12 cellular contexts compared by ENCODE assay signal in the genomic region with DNA sequence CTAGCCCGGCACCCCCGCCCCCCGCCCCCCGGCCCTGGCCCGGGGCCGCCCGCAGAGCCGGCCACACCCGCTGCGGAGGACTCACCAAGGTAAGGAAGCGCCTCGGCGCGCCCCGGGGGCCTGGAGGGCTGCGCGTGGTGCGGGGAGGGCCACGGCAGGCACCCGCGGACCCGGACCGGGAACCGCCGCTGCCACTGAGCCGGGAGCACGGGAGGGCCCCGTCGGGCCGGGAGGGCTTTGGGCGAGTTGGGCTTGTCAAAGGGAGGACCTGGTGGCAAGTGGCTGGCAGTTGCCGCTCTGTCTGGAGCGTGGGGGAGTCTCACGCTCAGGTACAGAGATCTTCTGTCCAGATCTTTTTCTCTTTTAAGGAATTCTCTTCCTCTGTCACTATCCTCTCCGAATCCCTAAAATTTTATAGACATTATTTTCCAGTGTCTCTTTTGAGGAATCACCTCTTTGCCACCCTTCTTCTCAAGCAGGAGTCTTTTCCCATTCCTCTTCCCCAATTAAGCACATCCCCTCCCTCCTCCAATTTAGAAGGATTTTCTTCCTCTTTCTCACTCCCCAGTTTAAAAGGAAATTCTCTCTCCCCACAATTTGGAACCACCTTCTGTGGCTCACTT. TPM values are rescaled to one million over a fixed set of nuclear protein-coding genes. Genes with fewer than 3 reads are reported as not detected.
A peak's percentile ranks its signal among the peaks of the same experiment; 100 is the strongest.
DNase-seq lines count a peak whose midpoint lies in the region; ATAC-seq, FAIRE-seq and TF ChIP-seq lines count a peak whose summit lies in the region.
"Had no signal": no experiment of that assay in that cellular context is flagged by ENCODE, and none has a peak within 500 bp of the region (broad histone marks: within the 10 kb centered on the region; RNA-seq: fewer than 3 reads in every experiment).

No MANE protein-coding gene starts in this region.

- no peak for FAIRE-seq in GM12891 (lab: Jason Lieb, UNC)

- peaks cover 2% of the 10 kb centered on the region for H3K79me1 ChIP-seq in neuronal stem cell (ENCODE audit: low read depth, low read length)

- no peak overlapping the region for H3K4ac ChIP-seq in neuronal stem cell (ENCODE audit: low read length)

- H3K23ac ChIP-seq in neuronal stem cell (ENCODE audit: low read depth, low read length, poor library complexity) = peak overlapping the region; percentile 56

- H4K91ac ChIP-seq in neuronal stem cell (ENCODE audit: low read depth, low read length, poor library complexity) = no peak overlapping the region

- H3K27me3 ChIP-seq in KMS-11 (ENCODE audit: insufficient read depth, low read depth) (peaks cover 16% of the 10 kb centered on the region), breast epithelium (peaks cover 4 to 90% of the 10 kb centered on the region in 2 donors), neuronal stem cell (ENCODE audit: control insufficient read depth in 3 of 3, insufficient read depth in 3 of 3, low read depth in 1 of 3, low read length in 3 of 3) (peaks cover 0 to 93% (median 9%) of the 10 kb centered on the region in 3 experiments)

- peaks cover 41% of the 10 kb centered on the region for H3K4me1 ChIP-seq in KMS-11 (ENCODE audit: low read depth, poor library complexity, severe bottlenecking)
- peaks cover 0 to 8% of the 10 kb centered on the region in 2 donors for H3K4me1 ChIP-seq in breast epithelium
- peaks cover 5 to 46% of the 10 kb centered on the region in 2 donors for H3K4me1 ChIP-seq in neuronal stem cell (ENCODE audit: control insufficient read depth in 2 of 2, insufficient read depth in 1 of 2, low read depth in 1 of 2, low read length in 2 of 2)

- no peaks in the 10 kb centered on the region for H3K79me2 ChIP-seq in KMS-11 (ENCODE audit: insufficient read depth, low read depth)

- peak; percentile 10 for DNase-seq in NCI-H2171 treated with DMSO at 0.1 percent for 48 hours (lab: John Stamatoyannopoulos, UW)
- DNase-seq in NCI-H2171 (lab: John Stamatoyannopoulos, UW) = no peak
- no peak for DNase-seq in breast epithelium (ENCODE audit: low spot score in 2 of 2)
- DNase-seq in neuronal stem cell (ENCODE audit: low spot score) = no peak
- no peak for DNase-seq in GM12891 (ENCODE audit: insufficient read length, low spot score)
- DNase-seq in HEK293T (ENCODE audit: extremely low spot score) = no peak
- DNase-seq: activated effector memory CD4-positive, alpha-beta T cell treated with anti-CD3 and anti-CD28 coated beads, Interleukin-2, amount 50 U/mL, for 16 hours; NCI-H187; stimulated activated CD8-positive, alpha-beta memory T cell treated with anti-CD3 and anti-CD28 coated beads, Interleukin-4, amount 100 ng/mL, for 48 hours had no signal

- H2BK15ac ChIP-seq in neuronal stem cell (ENCODE audit: low read length) = peak overlapping the region; percentile 44

- H2BK5ac ChIP-seq in neuronal stem cell (ENCODE audit: low read length) = no peak overlapping the region

- CTCF ChIA-PET in HEK293T (lab: Yijun Ruan, JAX) = no interaction called here

- H2AK5ac ChIP-seq in neuronal stem cell (ENCODE audit: low read depth, low read length) = peak overlapping the region; percentile 71

- no peak for TF ChIP-seq POLR2A in breast epithelium (IDR thresholded peaks at IDR 0.05)
- TF ChIP-seq POLR2A in GM12891 (IDR thresholded peaks at IDR 0.05; ENCODE audit: low read depth, low read length) = no peak
- no peak for TF ChIP-seq POLR2A in GM18505 (IDR thresholded peaks at IDR 0.05; ENCODE audit: borderline replicate concordance, extremely low read depth, insufficient read depth, insufficient read length)

- H3K9ac ChIP-seq in KMS-11 (no peak overlapping the region), neuronal stem cell (ENCODE audit: low read depth, low read length, poor library complexity) (peak overlapping the region; percentile 64)

- H3K36me3 ChIP-seq in KMS-11 (ENCODE audit: insufficient read depth) (no peaks in the 10 kb centered on the region), breast epithelium (no peaks in the 10 kb centered on the region), neuronal stem cell (replicated peaks in 1 of 2; ENCODE audit: control insufficient read depth in 2 of 2, insufficient read depth in 2 of 2, low read length in 2 of 2) (no peaks in the 10 kb centered on the region)
- H3K36me3 ChIP-seq: right lobe of liver had no signal

- no peak for TF ChIP-seq CTCF in KMS-11 (conservative IDR thresholded peaks at IDR 0.05; ENCODE audit: low read depth, low read length)
- TF ChIP-seq CTCF in breast epithelium (IDR thresholded peaks at IDR 0.05) = no peak

- POLR2A ChIA-PET in HEK293T (lab: Yijun Ruan, JAX) = interaction anchor here (0.9 kb wide), 1 partner anchor 11 kb away, joined by 3 read pairs; the partner anchor contains the start of gene LHX2

- no peak for ATAC-seq in GM18505 (IDR thresholded peaks at IDR 0.05; ENCODE audit: unreplicated experiment)

- H2BK120ac ChIP-seq in neuronal stem cell (ENCODE audit: low read depth, low read length) = peak overlapping the region; percentile 2

- no peaks in the 10 kb centered on the region for H4K20me1 ChIP-seq in KMS-11 (ENCODE audit: insufficient read depth)

- H3K18ac ChIP-seq in neuronal stem cell (ENCODE audit: low read length) = peak overlapping the region; percentile 97

- WGBS in neuronal stem cell (ENCODE audit: extremely low coverage in 2 of 2, insufficient read length in 2 of 2, insufficient replicate concordance in 1 of 2), 2 donors = no CpG with 5 or more reads among the region's 35 CpGs

- H4K8ac ChIP-seq in neuronal stem cell (ENCODE audit: low read depth, low read length) = no peak overlapping the region

- H3K4me2 ChIP-seq in KMS-11 = peak overlapping the region; percentile 54
- peak overlapping the region; percentile 79 for H3K4me2 ChIP-seq in neuronal stem cell (ENCODE audit: insufficient read depth, low read length, poor library complexity, severe bottlenecking)

- H3K14ac ChIP-seq in neuronal stem cell (ENCODE audit: low read length) = no peak overlapping the region

- H3K9me3 ChIP-seq in breast epithelium = no peaks in the 10 kb centered on the region
- H3K9me3 ChIP-seq in neuronal stem cell (replicated peaks in 1 of 2; ENCODE audit: control insufficient read depth in 2 of 2, insufficient read depth in 1 of 2, low read depth in 1 of 2, low read length in 2 of 2) = peaks cover 0 to under 1% of the 10 kb centered on the region in 2 donors
- H3K9me3 ChIP-seq: right lobe of liver had no signal

- no peak overlapping the region for H3K27ac ChIP-seq in KMS-11
- H3K27ac ChIP-seq in breast epithelium = no peak overlapping the region
- peak overlapping the region; percentile 93 for H3K27ac ChIP-seq in neuronal stem cell (replicated peaks; ENCODE audit: low read length)
- H3K27ac ChIP-seq: right lobe of liver had no signal

- H3K4me3 ChIP-seq in KMS-11 (IDR thresholded peaks at IDR 0.05; ENCODE audit: insufficient read depth, low read depth, low read length) (no peak overlapping the region), breast epithelium (peak overlapping the region in 2 of 3 donors; percentile 26 to 62), neuronal stem cell (ENCODE audit: low read length in 2 of 2) (peak overlapping the region in 1 of 2 donors; percentile 93)

- peak overlapping the region; percentile 87 for H2BK12ac ChIP-seq in neuronal stem cell (ENCODE audit: low read length)

- intact Hi-C loops in breast epithelium (cut with DNase I; ENCODE audit: low total_unique reads) = no loop called here

- H2AFZ ChIP-seq in KMS-11 (ENCODE audit: low read depth) = no peak overlapping the region
- H2AFZ ChIP-seq in neuronal stem cell (ENCODE audit: low read length) = no peak overlapping the region

TF ChIP-seq in GM12891, 5 proteins besides CTCF, POLR2A, EP300 and RAD21:
- TF ChIP-seq POU2F2 (IDR thresholded peaks at IDR 0.05; ENCODE audit: low read depth, low read length) = no peak
- no peak for TF ChIP-seq POLR2AphosphoS5 (IDR thresholded peaks at IDR 0.05; ENCODE audit: low read depth, low read length)
- no peak for TF ChIP-seq TAF1 (IDR thresholded peaks at IDR 0.05; ENCODE audit: low read depth, low read length)
- TF ChIP-seq PAX5 (IDR thresholded peaks at IDR 0.05; ENCODE audit: insufficient read depth, low read length, severe bottlenecking) = no peak
- TF ChIP-seq SPI1 (IDR thresholded peaks at IDR 0.05; ENCODE audit: low read depth, low read length) = no peak

TF ChIP-seq in HEK293T, 16 proteins besides CTCF, POLR2A, EP300 and RAD21:
- TF ChIP-seq CTBP1 (IDR thresholded peaks at IDR 0.05; ENCODE audit: borderline replicate concordance) (no peak), FOXA1 (IDR thresholded peaks at IDR 0.05) (no peak), HDGF (IDR thresholded peaks at IDR 0.05; ENCODE audit: borderline replicate concordance) (no peak), SP1 (IDR thresholded peaks at IDR 0.05) (no peak), NFRKB (IDR thresholded peaks at IDR 0.05) (no peak), FOXK2 (IDR thresholded peaks at IDR 0.05) (no peak), ZNF384 (IDR thresholded peaks at IDR 0.05) (no peak), SUZ12 (IDR thresholded peaks at IDR 0.05) (no peak), PKNOX1 (IDR thresholded peaks at IDR 0.05) (no peak), ELF4 (IDR thresholded peaks at IDR 0.05) (no peak), L3MBTL2 (conservative IDR thresholded peaks at IDR 0.05) (no peak), BHLHE40 (IDR thresholded peaks at IDR 0.05; ENCODE audit: borderline replicate concordance) (no peak), LEF1 (IDR thresholded peaks at IDR 0.05; ENCODE audit: borderline replicate concordance) (no peak), TARDBP (IDR thresholded peaks at IDR 0.05) (no peak), FOXM1 (IDR thresholded peaks at IDR 0.05; ENCODE audit: borderline replicate concordance) (no peak), ARNT (IDR thresholded peaks at IDR 0.05) (no peak)

RNA-seq across cellular contexts. Expression of gene LHX2, which starts 11.3 kb away (rescaled TPM):
- not detected for total RNA-seq in breast epithelium
- polyA plus RNA-seq in neuronal stem cell (2013, experiment 1 of 2) = 373 TPM
- polyA plus RNA-seq in neuronal stem cell (2013, experiment 2 of 2) = 381 TPM
- 4.1 TPM for polyA plus RNA-seq in GM12891 (2012; ENCODE audit: low read depth, missing spikeins)
